10 cellular contexts compared by ENCODE assay signal in genomic region chr4:169660929-169661328, GRCh38. TPM values are rescaled to one million over a fixed set of nuclear protein-coding genes. Genes with fewer than 3 reads are reported as not detected.
DNase-seq lines count a peak whose midpoint lies in the region; ATAC-seq, FAIRE-seq and TF ChIP-seq lines count a peak whose summit lies in the region.
"Had no signal": no experiment of that assay in that cellular context is flagged by ENCODE, and none has a peak within 500 bp of the region (broad histone marks: within the 10 kb centered on the region; RNA-seq: fewer than 3 reads in every experiment).

No MANE protein-coding gene starts in this region.

- H3K27me3 ChIP-seq in WERI-Rb-1 (ENCODE audit: insufficient read depth, low read depth, severe bottlenecking): no peaks in the 10 kb centered on the region
- no peaks in the 10 kb centered on the region for H3K27me3 ChIP-seq in right cardiac atrium (ENCODE audit: control insufficient read depth, insufficient read depth)
- H3K27me3 ChIP-seq in stomach: no peaks in the 10 kb centered on the region

- H3K36me3 ChIP-seq in WERI-Rb-1 (no peaks in the 10 kb centered on the region), stomach (no peaks in the 10 kb centered on the region)

- POLR2A ChIA-PET in activated CD8-positive, alpha-beta T cell treated with anti-CD3 and anti-CD28 coated beads for 36 hours (lab: Charles Lee): interaction anchor here (0.6 to 3.6 kb wide), 3 partner anchors 39 to 48 kb away, joined by 3 to 15 read pairs (median 6); partner anchors contain the start of gene CLCN3
- POLR2A ChIA-PET in activated CD8-positive, alpha-beta T cell treated with anti-CD3 and anti-CD28 coated beads, Interleukin-2, amount 10 ng/mL, durations not matched to agents 7 days and 5 days (lab: Charles Lee): interaction anchor here (0.8 to 2.9 kb wide), 4 partner anchors 34 to 51 kb away, joined by 4 to 25 read pairs (median 12); partner anchors contain the start of genes CLCN3 and NEK1

- H3K36me3 Mint-ChIP-seq in activated CD8-positive, alpha-beta T cell treated with anti-CD3 and anti-CD28 coated beads for 36 hours (ENCODE audit: low read depth): peaks cover 10% of the 10 kb centered on the region
- H3K36me3 Mint-ChIP-seq in activated CD8-positive, alpha-beta T cell treated with anti-CD3 and anti-CD28 coated beads, Interleukin-2, amount 10 ng/mL, durations not matched to agents 7 days and 5 days (ENCODE audit: low read depth): peaks cover 4% of the 10 kb centered on the region

- CTCF ChIA-PET in activated CD8-positive, alpha-beta T cell treated with anti-CD3 and anti-CD28 coated beads for 36 hours (lab: Charles Lee): interaction anchor here (4.8 to 4.9 kb wide), 2 partner anchors 41 to 48 kb away, joined by 29 to 31 read pairs; partner anchors contain the start of genes CLCN3 and NEK1
- CTCF ChIA-PET in activated CD8-positive, alpha-beta T cell treated with anti-CD3 and anti-CD28 coated beads, Interleukin-2, amount 10 ng/mL, durations not matched to agents 7 days and 5 days (lab: Charles Lee): interaction anchor here (2.2 to 7.4 kb wide), 2 partner anchors 40 to 48 kb away, joined by 13 to 40 read pairs; partner anchors contain the start of genes CLCN3 and NEK1

- H3K9me3 ChIP-seq in WERI-Rb-1 (ENCODE audit: severe bottlenecking) (no peaks in the 10 kb centered on the region), right cardiac atrium (ENCODE audit: control insufficient read depth, low read length) (no peaks in the 10 kb centered on the region), stomach (no peaks in the 10 kb centered on the region)
- H3K9me3 ChIP-seq: BLaER1 treated with 17β-estradiol and CSF1 and Interleukin-3, amounts not matched to agents 10 nM and 100 nM had no signal

- H3K27me3 Mint-ChIP-seq in activated CD8-positive, alpha-beta T cell treated with anti-CD3 and anti-CD28 coated beads for 36 hours: no peaks in the 10 kb centered on the region
- no peaks in the 10 kb centered on the region for H3K27me3 Mint-ChIP-seq in activated CD8-positive, alpha-beta T cell treated with anti-CD3 and anti-CD28 coated beads, Interleukin-2, amount 10 ng/mL, durations not matched to agents 7 days and 5 days (ENCODE audit: low read depth)
- H3K27me3 Mint-ChIP-seq: activated naive CD4-positive, alpha-beta T cell treated with anti-CD3 and anti-CD28 coated beads, Interleukin-2, amount 50 U/mL, for 24 hours had no signal

- TF ChIP-seq POLR2A in stomach (IDR thresholded peaks at IDR 0.05) (no peak), GM12892 (IDR thresholded peaks at IDR 0.05; ENCODE audit: low read depth, low read length) (no peak)

- 50% methylated on average over 3 of the region's 3 CpGs for WGBS in right cardiac atrium
- 57 to 67% (median 60%) methylated on average over 3 of the region's 3 CpGs for WGBS in stomach, 5 donors

- H3K27ac ChIP-seq in WERI-Rb-1: peak overlapping the region; percentile 77
- H3K27ac ChIP-seq in right cardiac atrium (ENCODE audit: low read length): no peak overlapping the region
- peak overlapping the region in 4 of 5 donors; percentile 78 to 88 (median 86) for H3K27ac ChIP-seq in stomach

- H3K9me3 Mint-ChIP-seq in activated CD8-positive, alpha-beta T cell treated with anti-CD3 and anti-CD28 coated beads for 36 hours: no peaks in the 10 kb centered on the region
- no peaks in the 10 kb centered on the region for H3K9me3 Mint-ChIP-seq in activated CD8-positive, alpha-beta T cell treated with anti-CD3 and anti-CD28 coated beads, Interleukin-2, amount 10 ng/mL, durations not matched to agents 7 days and 5 days (ENCODE audit: insufficient read depth)
- H3K9me3 Mint-ChIP-seq: activated naive CD4-positive, alpha-beta T cell treated with anti-CD3 and anti-CD28 coated beads, Interleukin-2, amount 50 U/mL, for 24 hours had no signal

- H3K4me3 ChIP-seq in WERI-Rb-1 (ENCODE audit: low read depth, low read length) (peak overlapping the region; percentile 64), right cardiac atrium (ENCODE audit: low read length) (peak overlapping the region; percentile 86), stomach (peak overlapping the region in 3 of 4 donors; percentile 37 to 42 (median 38))

- peak overlapping the region; percentile 84 for H3K4me3 Mint-ChIP-seq in activated CD8-positive, alpha-beta T cell treated with anti-CD3 and anti-CD28 coated beads for 36 hours
- H3K4me3 Mint-ChIP-seq in activated CD8-positive, alpha-beta T cell treated with anti-CD3 and anti-CD28 coated beads, Interleukin-2, amount 10 ng/mL, durations not matched to agents 7 days and 5 days: no peak overlapping the region

- no peak for TF ChIP-seq EP300 in stomach (IDR thresholded peaks at IDR 0.05)

- peaks cover 29% of the 10 kb centered on the region for H3K4me1 Mint-ChIP-seq in activated CD8-positive, alpha-beta T cell treated with anti-CD3 and anti-CD28 coated beads for 36 hours (ENCODE audit: low read depth)
- peaks cover 26% of the 10 kb centered on the region for H3K4me1 Mint-ChIP-seq in activated CD8-positive, alpha-beta T cell treated with anti-CD3 and anti-CD28 coated beads, Interleukin-2, amount 10 ng/mL, durations not matched to agents 7 days and 5 days (ENCODE audit: low read depth)

- no peak for ATAC-seq in activated CD8-positive, alpha-beta T cell treated with anti-CD3 and anti-CD28 coated beads for 36 hours
- no peak for ATAC-seq in activated CD8-positive, alpha-beta T cell treated with anti-CD3 and anti-CD28 coated beads, Interleukin-2, amount 10 ng/mL, durations not matched to agents 7 days and 5 days
- ATAC-seq in right cardiac atrium: no peak

- peak overlapping the region; percentile 75 for H3K27ac Mint-ChIP-seq in activated CD8-positive, alpha-beta T cell treated with anti-CD3 and anti-CD28 coated beads for 36 hours
- H3K27ac Mint-ChIP-seq in activated CD8-positive, alpha-beta T cell treated with anti-CD3 and anti-CD28 coated beads, Interleukin-2, amount 10 ng/mL, durations not matched to agents 7 days and 5 days: no peak overlapping the region

- intact Hi-C loops in activated CD8-positive, alpha-beta T cell treated with anti-CD3 and anti-CD28 coated beads for 36 hours (cut with micrococcal nuclease): loop anchor here (1.0 to 2.0 kb wide), 2 partner anchors 41 to 48 kb away; partner anchors contain the start of genes CLCN3 and NEK1
- intact Hi-C loops in right cardiac atrium (cut with DNase I) (loop anchor here in 2 of 4 donors (5.0 kb wide), 1 partner anchor 39 kb away; the partner anchor contains the start of gene CLCN3 (in 2 of the 2)), stomach (cut with DNase I; ENCODE audit: low total_unique reads) (no loop called here)

- no peak for DNase-seq in activated CD8-positive, alpha-beta T cell treated with anti-CD3 and anti-CD28 coated beads for 36 hours
- no peak for DNase-seq in activated CD8-positive, alpha-beta T cell treated with anti-CD3 and anti-CD28 coated beads, Interleukin-2, amount 10 ng/mL, durations not matched to agents 7 days and 5 days
- DNase-seq in WERI-Rb-1 (no peak), right cardiac atrium (no peak), stomach (no peak), DMS53 (lab: John Stamatoyannopoulos, UW) (no peak), GM12892 (ENCODE audit: insufficient read length) (no peak), NCI-H2107 treated with DMSO at 0.1 percent for 48 hours (lab: John Stamatoyannopoulos, UW; ENCODE audit: unreplicated experiment) (no peak)

- H3K4me1 ChIP-seq in right cardiac atrium (ENCODE audit: control insufficient read depth, insufficient read depth, low read length) (peaks cover 6% of the 10 kb centered on the region), stomach (peaks cover 13 to 81% (median 50%) of the 10 kb centered on the region in 4 donors)

- TF ChIP-seq CTCF in activated CD8-positive, alpha-beta T cell treated with anti-CD3 and anti-CD28 coated beads for 36 hours (IDR thresholded peaks at IDR 0.05): no peak
- no peak for TF ChIP-seq CTCF in WERI-Rb-1 (IDR thresholded peaks at IDR 0.05; ENCODE audit: low read depth, low read length)
- no peak for TF ChIP-seq CTCF in stomach (IDR thresholded peaks at IDR 0.05)

- no peak for FAIRE-seq in GM12892 (lab: Jason Lieb, UNC)

RNA-seq across cellular contexts. Expression of gene CLCN3, which starts 40.6 kb away (rescaled TPM):
- 10 to 100 TPM; 18.5 to 21.6 TPM for total RNA-seq in activated CD8-positive, alpha-beta T cell treated with anti-CD3 and anti-CD28 coated beads for 36 hours
- 10 to 100 TPM; 23.4 to 25.2 TPM for total RNA-seq in activated CD8-positive, alpha-beta T cell treated with anti-CD3 and anti-CD28 coated beads, Interleukin-2, amount 10 ng/mL, durations not matched to agents 7 days and 5 days
- total RNA-seq in right cardiac atrium: 10 to 100 TPM; 45.1 to 51.3 (median 49.3) TPM
- 19.6 TPM for polyA plus RNA-seq in right cardiac atrium
- 100 to 1,000 TPM in 1 of 5 donors, 10 to 100 TPM in 3, 1 to 10 TPM in 1; 2.3 to 228 (median 34.1) TPM for total RNA-seq in stomach
- polyA plus RNA-seq in stomach: 1 to 10 TPM; 6.5 to 7.3 (median 7.1) TPM
- 9.4 TPM for polyA plus RNA-seq in GM12892 (2012; ENCODE audit: missing spikeins)

RNA-seq across cellular contexts. Expression of gene NEK1, which starts 48.5 kb away (rescaled TPM):
- total RNA-seq in activated CD8-positive, alpha-beta T cell treated with anti-CD3 and anti-CD28 coated beads for 36 hours: 10 to 100 TPM; 12.0 to 13.6 TPM
- 10 to 100 TPM; 15.7 to 16.7 TPM for total RNA-seq in activated CD8-positive, alpha-beta T cell treated with anti-CD3 and anti-CD28 coated beads, Interleukin-2, amount 10 ng/mL, durations not matched to agents 7 days and 5 days
- total RNA-seq in right cardiac atrium (10 to 100 TPM; 13.6 to 16.9 (median 15.2) TPM), stomach (10 to 100 TPM in 2 of 5 donors, 1 to 10 TPM in 3; 1.2 to 28.6 (median 8.0) TPM)
- polyA plus RNA-seq in right cardiac atrium (5.5 TPM), stomach (1 to 10 TPM; 3.8 to 5.8 (median 5.2) TPM)
- 5.9 TPM for polyA plus RNA-seq in GM12892 (2012; ENCODE audit: missing spikeins)
